Comparison of ENCODE assay signal across 1 cellular context in genomic region chr6:94735270-94735669, GRCh38.
TF ChIP-seq lines count a peak whose summit lies in the region.

No MANE protein-coding gene starts in this region.

TF ChIP-seq in GM23338, 12 proteins besides CTCF, POLR2A, EP300 and RAD21 (continued from another document):
- no peak for TF ChIP-seq ETS1 (IDR thresholded peaks at IDR 0.05)
- no peak for TF ChIP-seq REST (IDR thresholded peaks at IDR 0.05; ENCODE audit: unreplicated experiment)
- no peak for TF ChIP-seq CREB1 (CRISPR knock-in tag; IDR thresholded peaks at IDR 0.05; ENCODE audit: low read depth)
- TF ChIP-seq JUNB (IDR thresholded peaks at IDR 0.05; ENCODE audit: unreplicated experiment): no peak
- TF ChIP-seq EZH2 (IDR thresholded peaks at IDR 0.05; ENCODE audit: low read depth, unreplicated experiment): no peak
- no peak for TF ChIP-seq STAT1 (IDR thresholded peaks at IDR 0.05; ENCODE audit: unreplicated experiment)
- TF ChIP-seq EZH2phosphoT487 (IDR thresholded peaks at IDR 0.05; ENCODE audit: unreplicated experiment): no peak
- no peak for TF ChIP-seq POLR2AphosphoS5 (IDR thresholded peaks at IDR 0.05; ENCODE audit: low read depth)
